26 cellular contexts compared by ENCODE assay signal in the genomic region with DNA sequence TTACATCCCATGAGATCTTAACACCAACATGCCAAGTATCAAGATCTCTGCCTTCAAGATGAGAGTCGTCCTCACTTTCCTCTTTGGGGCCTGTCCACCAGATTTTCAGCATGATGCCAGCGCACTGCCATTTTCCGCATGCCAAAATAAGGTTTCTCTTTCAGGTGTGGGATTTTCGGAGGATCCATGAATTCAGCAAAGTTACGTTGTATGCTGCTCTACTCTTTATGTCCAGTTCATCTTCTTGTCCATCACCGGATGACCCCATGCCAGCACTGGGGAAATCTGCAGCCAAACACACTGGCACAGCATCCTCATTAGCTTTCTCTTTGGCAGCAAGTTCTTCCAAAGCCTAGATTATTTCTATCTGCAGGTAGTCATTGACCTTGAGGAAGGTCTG. TPM values are rescaled to one million over a fixed set of nuclear protein-coding genes. Genes with fewer than 3 reads are reported as not detected.
DNase-seq lines count a peak whose midpoint lies in the region; ATAC-seq, FAIRE-seq and TF ChIP-seq lines count a peak whose summit lies in the region.
"Had no signal": no experiment of that assay in that cellular context is flagged by ENCODE, and none has a peak within 500 bp of the region (broad histone marks: within the 10 kb centered on the region; RNA-seq: fewer than 3 reads in every experiment).

No MANE protein-coding gene starts in this region.

- H3K36me3 Mint-ChIP-seq in activated CD4-positive, alpha-beta memory T cell treated with anti-CD3 and anti-CD28 coated beads, Interleukin-2, amount 10 ng/mL, durations not matched to agents 7 days and 5 days (ENCODE audit: low read depth) = peaks cover 3% of the 10 kb centered on the region
- no peaks in the 10 kb centered on the region for H3K36me3 Mint-ChIP-seq in activated CD4-positive, alpha-beta memory T cell treated with anti-CD3 and anti-CD28 coated beads for 36 hours
- no peaks in the 10 kb centered on the region for H3K36me3 Mint-ChIP-seq in IgD-negative memory B cell
- peaks cover 13 to 19% of the 10 kb centered on the region in 2 donors for H3K36me3 Mint-ChIP-seq in stimulated activated naive B cell treated with anti-CD40 and anti-IgM and Interleukin-4, amounts not matched to agents 10 μg/mL and 1 μg/mL and 100 μg/mL, for 72 hours

- no peaks in the 10 kb centered on the region for H3K79me1 ChIP-seq in neuronal stem cell (ENCODE audit: low read depth, low read length)

- WGBS in GM12878 (ENCODE audit: insufficient coverage, insufficient replicate concordance, low lambda C conversion rate, missing lambda C conversion rate) = 49% methylated on average over 6 of the region's 6 CpGs
- WGBS in aorta, 2 donors = 80 to 87% methylated on average over 6 of the region's 6 CpGs
- no CpG with 5 or more reads among the region's 6 CpGs for WGBS in neuronal stem cell (ENCODE audit: extremely low coverage in 2 of 2, insufficient read length in 2 of 2, insufficient replicate concordance in 1 of 2), 2 donors

- H3K4me3 ChIP-seq in GM12878 = peak overlapping the region; percentile 4; the same call in 1 of the 2 replicates
- H3K4me3 ChIP-seq in aorta (ENCODE audit: low read length in 2 of 2) = no peak overlapping the region
- no peak overlapping the region for H3K4me3 ChIP-seq in neuronal stem cell (ENCODE audit: low read length in 2 of 2)
- H3K4me3 ChIP-seq: GM23338, HAP-1, K562 had no signal

- no peak overlapping the region for H3K23ac ChIP-seq in neuronal stem cell (ENCODE audit: low read depth, low read length, poor library complexity)

- CTCF ChIA-PET in activated CD4-positive, alpha-beta memory T cell treated with anti-CD3 and anti-CD28 coated beads, Interleukin-2, amount 10 ng/mL, durations not matched to agents 7 days and 5 days (lab: Charles Lee) = interaction anchor here (2.1 kb wide), 1 partner anchor 14 kb away, joined by 6 read pairs; no protein-coding TSS in a partner anchor
- CTCF ChIA-PET in activated CD4-positive, alpha-beta memory T cell treated with anti-CD3 and anti-CD28 coated beads for 36 hours (lab: Charles Lee) = no interaction called here
- CTCF ChIA-PET in GM12878 (lab: Yijun Ruan, JAX) = interaction anchor here (3.7 to 5.7 kb wide), 2 partner anchors 14 to 75 kb away, joined by 16 to 69 read pairs; no protein-coding TSS in a partner anchor

- no peak overlapping the region for H3K4ac ChIP-seq in neuronal stem cell (ENCODE audit: low read length)

- SMC1A ChIA-PET in GM12878 (lab: Charles Lee; ENCODE audit: uncharacterized antibody, unreplicated experiment) = interaction anchor here (1.1 to 5.8 kb wide), 7 partner anchors 14 to 198 kb away, joined by 3 to 60 read pairs (median 5); no protein-coding TSS in a partner anchor

- in situ Hi-C loops in GM12878 (cut with MboI) = no loop called here

- no peaks in the 10 kb centered on the region for H3K9me3 ChIP-seq in GM12878 (replicated peaks; ENCODE audit: control insufficient read depth, insufficient read depth, low read length)
- H3K9me3 ChIP-seq in aorta (ENCODE audit: control insufficient read depth, low read length) = no peaks in the 10 kb centered on the region
- H3K9me3 ChIP-seq in neuronal stem cell (replicated peaks in 1 of 2; ENCODE audit: control insufficient read depth in 2 of 2, insufficient read depth in 1 of 2, low read depth in 1 of 2, low read length in 2 of 2) = peaks cover 3 to 9% of the 10 kb centered on the region in 2 donors
- H3K9me3 ChIP-seq: HAP-1 had no signal

- peaks cover 34% of the 10 kb centered on the region for H3K27me3 Mint-ChIP-seq in activated CD4-positive, alpha-beta memory T cell treated with anti-CD3 and anti-CD28 coated beads, Interleukin-2, amount 10 ng/mL, durations not matched to agents 7 days and 5 days
- peaks cover 30% of the 10 kb centered on the region for H3K27me3 Mint-ChIP-seq in activated CD4-positive, alpha-beta memory T cell treated with anti-CD3 and anti-CD28 coated beads for 36 hours
- no peaks in the 10 kb centered on the region for H3K27me3 Mint-ChIP-seq in IgD-negative memory B cell
- no peaks in the 10 kb centered on the region for H3K27me3 Mint-ChIP-seq in stimulated activated naive B cell treated with anti-CD40 and anti-IgM and Interleukin-4, amounts not matched to agents 10 μg/mL and 1 μg/mL and 100 μg/mL, for 72 hours
- H3K27me3 Mint-ChIP-seq: B cell had no signal

- H2BK15ac ChIP-seq in neuronal stem cell (ENCODE audit: low read length) = no peak overlapping the region

- no peak overlapping the region for H3K14ac ChIP-seq in neuronal stem cell (ENCODE audit: low read length)

- no peak for TF ChIP-seq CTCF in GM12878 (IDR thresholded peaks at IDR 0.05 in 2 of 3, conservative IDR thresholded peaks at IDR 0.05 in 1 of 3; ENCODE audit: control insufficient read depth in 2 of 3, extremely low read depth in 1 of 3, insufficient read depth in 1 of 3, low read depth in 3 of 3, low read length in 3 of 3)

- peak overlapping the region; percentile 85 for H3K4me2 ChIP-seq in GM12878 (ENCODE audit: control insufficient read depth, insufficient read depth)
- H3K4me2 ChIP-seq in neuronal stem cell (ENCODE audit: insufficient read depth, low read length, poor library complexity, severe bottlenecking) = no peak overlapping the region
- H3K4me2 ChIP-seq: GM23338 had no signal

- H2BK12ac ChIP-seq in neuronal stem cell (ENCODE audit: low read length) = no peak overlapping the region

- H4K20me1 ChIP-seq in GM12878 (ENCODE audit: control insufficient read depth, insufficient read depth) = no peaks in the 10 kb centered on the region

- no peak overlapping the region for H2BK5ac ChIP-seq in neuronal stem cell (ENCODE audit: low read length)

- no peak for TF ChIP-seq RAD21 in GM12878 (IDR thresholded peaks at IDR 0.05; ENCODE audit: insufficient read depth, low read depth, low read length)

- H3K79me2 ChIP-seq in GM12878 (ENCODE audit: control insufficient read depth, insufficient read depth, low read length) = peaks cover 28% of the 10 kb centered on the region

- peaks cover 16% of the 10 kb centered on the region for H3K4me1 Mint-ChIP-seq in activated CD4-positive, alpha-beta memory T cell treated with anti-CD3 and anti-CD28 coated beads, Interleukin-2, amount 10 ng/mL, durations not matched to agents 7 days and 5 days
- peaks cover 18% of the 10 kb centered on the region for H3K4me1 Mint-ChIP-seq in activated CD4-positive, alpha-beta memory T cell treated with anti-CD3 and anti-CD28 coated beads for 36 hours (ENCODE audit: low read depth)
- H3K4me1 Mint-ChIP-seq in IgD-negative memory B cell = peaks cover 32 to 42% (median 36%) of the 10 kb centered on the region in 3 donors
- peaks cover 22 to 41% of the 10 kb centered on the region in 2 donors for H3K4me1 Mint-ChIP-seq in stimulated activated naive B cell treated with anti-CD40 and anti-IgM and Interleukin-4, amounts not matched to agents 10 μg/mL and 1 μg/mL and 100 μg/mL, for 72 hours

- POLR2A ChIA-PET in activated CD4-positive, alpha-beta memory T cell treated with anti-CD3 and anti-CD28 coated beads, Interleukin-2, amount 10 ng/mL, durations not matched to agents 7 days and 5 days (lab: Charles Lee) = interaction anchor here (5.9 kb wide), 1 partner anchor 13 kb away, joined by 31 read pairs; no protein-coding TSS in a partner anchor
- POLR2A ChIA-PET in activated CD4-positive, alpha-beta memory T cell treated with anti-CD3 and anti-CD28 coated beads for 36 hours (lab: Charles Lee) = interaction anchor here (4.2 kb wide), 1 partner anchor 13 kb away, joined by 19 read pairs; no protein-coding TSS in a partner anchor
- POLR2A ChIA-PET in GM12878 (lab: Charles Lee) = interaction anchor here (0.6 to 5.3 kb wide), 8 partner anchors 10 to 769 kb away, joined by 3 to 99 read pairs (median 8); no protein-coding TSS in a partner anchor

- H3K36me3 ChIP-seq in GM12878 (ENCODE audit: control insufficient read depth in 2 of 2, insufficient read depth in 2 of 2, low read length in 1 of 2) (no peaks in the 10 kb centered on the region), aorta (ENCODE audit: control insufficient read depth in 1 of 2, insufficient read depth in 2 of 2, low read length in 1 of 2) (no peaks in the 10 kb centered on the region), neuronal stem cell (replicated peaks in 1 of 2; ENCODE audit: control insufficient read depth in 2 of 2, insufficient read depth in 2 of 2, low read length in 2 of 2) (no peaks in the 10 kb centered on the region)
- H3K36me3 ChIP-seq: HAP-1 had no signal

- no peak overlapping the region for H2AK5ac ChIP-seq in neuronal stem cell (ENCODE audit: low read depth, low read length)

- RAD21 ChIA-PET in GM12878 (lab: Charles Lee; ENCODE audit: unreplicated experiment) = interaction anchor here (1.0 to 5.8 kb wide), 8 partner anchors 9 to 231 kb away, joined by 3 to 96 read pairs (median 10); no protein-coding TSS in a partner anchor

- H3K9me3 Mint-ChIP-seq in activated CD4-positive, alpha-beta memory T cell treated with anti-CD3 and anti-CD28 coated beads, Interleukin-2, amount 10 ng/mL, durations not matched to agents 7 days and 5 days = no peaks in the 10 kb centered on the region
- no peaks in the 10 kb centered on the region for H3K9me3 Mint-ChIP-seq in activated CD4-positive, alpha-beta memory T cell treated with anti-CD3 and anti-CD28 coated beads for 36 hours
- H3K9me3 Mint-ChIP-seq in IgD-negative memory B cell = peaks cover 0 to 2% (median 0%) of the 10 kb centered on the region in 3 donors
- H3K9me3 Mint-ChIP-seq in stimulated activated naive B cell treated with anti-CD40 and anti-IgM and Interleukin-4, amounts not matched to agents 10 μg/mL and 1 μg/mL and 100 μg/mL, for 72 hours = no peaks in the 10 kb centered on the region
- H3K9me3 Mint-ChIP-seq: GM23338 had no signal

- H3K4me3 Mint-ChIP-seq in activated CD4-positive, alpha-beta memory T cell treated with anti-CD3 and anti-CD28 coated beads, Interleukin-2, amount 10 ng/mL, durations not matched to agents 7 days and 5 days = no peak overlapping the region
- no peak overlapping the region for H3K4me3 Mint-ChIP-seq in activated CD4-positive, alpha-beta memory T cell treated with anti-CD3 and anti-CD28 coated beads for 36 hours
- H3K4me3 Mint-ChIP-seq in IgD-negative memory B cell = peak overlapping the region in 1 of 4 donors; percentile 57
- H3K4me3 Mint-ChIP-seq in stimulated activated naive B cell treated with anti-CD40 and anti-IgM and Interleukin-4, amounts not matched to agents 10 μg/mL and 1 μg/mL and 100 μg/mL, for 72 hours = no peak overlapping the region
- H3K4me3 Mint-ChIP-seq: GM23338 had no signal

- H3K4me1 ChIP-seq in GM12878 (ENCODE audit: control insufficient read depth, insufficient read depth, low read length) (peaks cover 16% of the 10 kb centered on the region), aorta (ENCODE audit: control insufficient read depth in 1 of 2, insufficient read depth in 2 of 2, low read length in 2 of 2) (peaks cover 3 to 4% of the 10 kb centered on the region in 2 donors), neuronal stem cell (ENCODE audit: control insufficient read depth in 2 of 2, insufficient read depth in 1 of 2, low read depth in 1 of 2, low read length in 2 of 2) (peaks cover 0 to 1% of the 10 kb centered on the region in 2 donors)

- H2AFZ ChIP-seq in GM12878 (ENCODE audit: control insufficient read depth, low read depth, low read length) (no peak overlapping the region), neuronal stem cell (ENCODE audit: low read length) (no peak overlapping the region)
- H2AFZ ChIP-seq: GM23338 had no signal

- peak; percentile 9 for DNase-seq in activated CD4-positive, alpha-beta memory T cell treated with anti-CD3 and anti-CD28 coated beads, Interleukin-2, amount 10 ng/mL, durations not matched to agents 7 days and 5 days
- no peak for DNase-seq in activated CD4-positive, alpha-beta memory T cell treated with anti-CD3 and anti-CD28 coated beads for 36 hours
- no peak for DNase-seq in GM12878 (ENCODE audit: low read depth, low spot score)
- DNase-seq in aorta = no peak
- DNase-seq in neuronal stem cell (ENCODE audit: low spot score) = no peak
- no peak for DNase-seq in stimulated activated naive B cell treated with anti-CD40 and anti-IgM and Interleukin-4, amounts not matched to agents 10 μg/mL and 1 μg/mL and 100 μg/mL, for 72 hours
- DNase-seq: CD8-positive, alpha-beta memory T cell; DMS 273 treated with DMSO at 0.1 percent for 48 hours; DND-41; NCI-H1105 treated with DMSO at 0.1 percent for 48 hours; NCI-H146; NCI-H2029; NCI-H446; NCI-H524 treated with DMSO at 0.1 percent for 48 hours; NCI-H774; PC-3 had no signal

- no peaks in the 10 kb centered on the region for H3K27me3 ChIP-seq in GM12878 (replicated peaks in 1 of 2; ENCODE audit: control insufficient read depth in 2 of 2, insufficient read depth in 2 of 2, low read length in 1 of 2)
- H3K27me3 ChIP-seq in aorta (ENCODE audit: control insufficient read depth in 1 of 2, insufficient read depth in 2 of 2, low read length in 1 of 2) = no peaks in the 10 kb centered on the region
- no peaks in the 10 kb centered on the region for H3K27me3 ChIP-seq in neuronal stem cell (ENCODE audit: control insufficient read depth in 3 of 3, insufficient read depth in 3 of 3, low read depth in 1 of 3, low read length in 3 of 3)

- no peak overlapping the region for H4K91ac ChIP-seq in neuronal stem cell (ENCODE audit: low read depth, low read length, poor library complexity)

- no peak overlapping the region for H4K8ac ChIP-seq in neuronal stem cell (ENCODE audit: low read depth, low read length)

- BruUV-seq in GM12878 (replicated peaks; lab: Mats Ljungman, UMichigan) = no TSS peak

- no peak overlapping the region for H2BK120ac ChIP-seq in neuronal stem cell (ENCODE audit: low read depth, low read length)

- TF ChIP-seq POLR2A in GM12878 (IDR thresholded peaks at IDR 0.05; ENCODE audit: low read depth, low read length) = no peak

- H3K9ac ChIP-seq in GM12878 (ENCODE audit: control insufficient read depth, insufficient read depth, low read length) (no peak overlapping the region), neuronal stem cell (ENCODE audit: low read depth, low read length, poor library complexity) (no peak overlapping the region)

- intact Hi-C loops in activated CD4-positive, alpha-beta memory T cell treated with anti-CD3 and anti-CD28 coated beads for 36 hours (cut with micrococcal nuclease) = loop anchor here (10.0 kb wide), 1 partner anchor 302 kb away; the partner anchor contains the start of gene KCNG3
- intact Hi-C loops in GM12878 (cut with micrococcal nuclease; ENCODE audit: unreplicated experiment) = loop anchor here (10.0 kb wide), 2 partner anchors 302 to 432 kb away; partner anchors contain the start of genes COX7A2L and KCNG3
- intact Hi-C loops in aorta (cut with DNase I) = no loop called here

- no peak for FAIRE-seq in GM12878 (lab: Jason Lieb, UNC)
- FAIRE-seq: K562 had no signal

- H3K27ac ChIP-seq in GM12878 (ENCODE audit: control insufficient read depth, insufficient read depth) (peak overlapping the region; percentile 99), aorta (ENCODE audit: low read depth in 1 of 2, low read length in 2 of 2) (peak overlapping the region; percentile 46 to 52), neuronal stem cell (replicated peaks; ENCODE audit: low read length) (no peak overlapping the region)
- H3K27ac ChIP-seq: 22Rv1, C4-2B had no signal

- no peak for ATAC-seq in GM12878
- ATAC-seq in aorta (ENCODE audit: low FRiP score) = no peak
- no peak for ATAC-seq in stimulated activated naive B cell treated with anti-CD40 and anti-IgM and Interleukin-4, amounts not matched to agents 10 μg/mL and 1 μg/mL and 100 μg/mL, for 72 hours (replicated peaks)
- ATAC-seq: GM23338, K562, PC-3, SK-N-SH treated with all-trans-retinoic acid at 6 μM for 48 hours had no signal

- no peak overlapping the region for H3K18ac ChIP-seq in neuronal stem cell (ENCODE audit: low read length)

- no peak for TF ChIP-seq EP300 in GM12878 (IDR thresholded peaks at IDR 0.05; ENCODE audit: borderline replicate concordance in 1 of 2, control insufficient read depth in 1 of 2, low read depth in 2 of 2, low read length in 2 of 2)

- H3K27ac Mint-ChIP-seq in activated CD4-positive, alpha-beta memory T cell treated with anti-CD3 and anti-CD28 coated beads, Interleukin-2, amount 10 ng/mL, durations not matched to agents 7 days and 5 days = no peak overlapping the region
- no peak overlapping the region for H3K27ac Mint-ChIP-seq in activated CD4-positive, alpha-beta memory T cell treated with anti-CD3 and anti-CD28 coated beads for 36 hours
- peak overlapping the region in 2 of 3 donors; percentile 72 to 89 for H3K27ac Mint-ChIP-seq in IgD-negative memory B cell
- no peak overlapping the region for H3K27ac Mint-ChIP-seq in stimulated activated naive B cell treated with anti-CD40 and anti-IgM and Interleukin-4, amounts not matched to agents 10 μg/mL and 1 μg/mL and 100 μg/mL, for 72 hours
- H3K27ac Mint-ChIP-seq: GM23338 had no signal

RNA-seq across cellular contexts. Expression of gene HAAO, which starts 4.9 kb away (rescaled TPM):
- total RNA-seq in activated CD4-positive, alpha-beta memory T cell treated with anti-CD3 and anti-CD28 coated beads, Interleukin-2, amount 10 ng/mL, durations not matched to agents 7 days and 5 days = under 1 TPM; 0.18 to 0.28 TPM
- under 1 TPM in 1 of 2 experiments, not detected in 1; 0.17 TPM for total RNA-seq in activated CD4-positive, alpha-beta memory T cell treated with anti-CD3 and anti-CD28 coated beads for 36 hours
- polyA plus RNA-seq in IgD-negative memory B cell = 5.7 TPM
- total RNA-seq in GM12878 (2013; cell fraction: nucleolus; rRNA removed) = 37.5 and 48.1 TPM in 2 replicates
- 25.7 and 25.9 TPM in 2 replicates for total RNA-seq in GM12878 (2014; rRNA removed)
- 21.5 and 21.6 TPM in 2 replicates for total RNA-seq in GM12878 (2014; rRNA removed; fragmentation: Illumina TruSeq; extraction: Trizol)
- total RNA-seq in GM12878 (2021) = 41.6 and 49.5 TPM in 2 replicates
- polyA plus RNA-seq in GM12878 (2011; ENCODE audit: low read depth) = 14.7 TPM
- polyA plus RNA-seq in GM12878 (2011; rRNA removed) = 17.0 and 29.2 TPM in 2 replicates
- polyA plus RNA-seq in GM12878 (2011; cell fraction: cytosol; rRNA removed) = 39.3 and 56.1 TPM in 2 replicates
- polyA plus RNA-seq in GM12878 (2011; cell fraction: nucleus; rRNA removed) = 72.4 and 75.6 TPM in 2 replicates
- polyA plus RNA-seq in GM12878 (2012) = 23.2 and 34.1 TPM in 2 replicates
- polyA plus RNA-seq in GM12878 (2014; fragmentation: Illumina TruSeq; extraction: Trizol) = 6.9 and 19.1 TPM in 2 replicates
- 1 to 10 TPM; 4.3 to 6.9 TPM for polyA plus RNA-seq in GM12878 (2014; fragmentation: Nextera tagmentation; extraction: Ambion mirVana)
- polyA plus RNA-seq in GM12878 (2014; rRNA removed) = 28.0 and 31.9 TPM in 2 replicates
- polyA plus RNA-seq in GM12878 (2016; fragmentation: Nextera tagmentation; extraction: Ambion mirVana) = 10 to 100 TPM; 54.7 to 58.7 TPM
- polyA minus RNA-seq in GM12878 (2011; rRNA and poly(A)+ RNA removed) = 17.6 and 31.9 TPM in 2 replicates
- 10.0 and 11.2 TPM in 2 replicates for polyA minus RNA-seq in GM12878 (2011; cell fraction: cytosol; rRNA and poly(A)+ RNA removed)
- polyA minus RNA-seq in GM12878 (2011; cell fraction: nucleus; rRNA and poly(A)+ RNA removed) = 16.3 and 33.4 TPM in 2 replicates
- 10 to 100 TPM; 22.0 to 29.1 TPM for total RNA-seq in aorta
- 10 to 100 TPM; 33.4 to 54.5 TPM for polyA plus RNA-seq in aorta
- polyA plus RNA-seq in neuronal stem cell (2013, experiment 1 of 2) = 2.1 TPM
- 2.5 TPM for polyA plus RNA-seq in neuronal stem cell (2013, experiment 2 of 2)
- total RNA-seq: K562, LHCN-M2, MCF 10A, PC-3 had no signal
- polyA plus RNA-seq: CD8-positive, alpha-beta memory T cell; K562 had no signal

RNA-seq across cellular contexts. Expression of gene OXER1, which starts 33.3 kb away (rescaled TPM):
- not detected for total RNA-seq in activated CD4-positive, alpha-beta memory T cell treated with anti-CD3 and anti-CD28 coated beads, Interleukin-2, amount 10 ng/mL, durations not matched to agents 7 days and 5 days
- total RNA-seq in activated CD4-positive, alpha-beta memory T cell treated with anti-CD3 and anti-CD28 coated beads for 36 hours = not detected
- polyA plus RNA-seq in IgD-negative memory B cell (0.63 TPM), GM12878 (2011; rRNA removed) (1.4 and 3.8 TPM in 2 replicates), GM12878 (2014; fragmentation: Illumina TruSeq; extraction: Trizol) (0.51 and 2.0 TPM in 2 replicates), GM12878 (2014; fragmentation: Nextera tagmentation; extraction: Ambion mirVana) (under 1 TPM; 0.11 to 0.13 TPM), GM12878 (2014; rRNA removed) (6.1 and 6.6 TPM in 2 replicates), GM12878 (2016; fragmentation: Nextera tagmentation; extraction: Ambion mirVana) (1 to 10 TPM; 5.3 to 8.6 TPM), aorta (1 to 10 TPM; 3.0 to 6.2 TPM)
- 4.2 and 6.5 TPM in 2 replicates for total RNA-seq in GM12878 (2013; cell fraction: nucleolus; rRNA removed)
- total RNA-seq in GM12878 (2014; rRNA removed) (2.5 and 2.9 TPM in 2 replicates), GM12878 (2014; rRNA removed; fragmentation: Illumina TruSeq; extraction: Trizol) (1.6 and 2.0 TPM in 2 replicates), GM12878 (2021) (6.6 and 7.6 TPM in 2 replicates), aorta (1 to 10 TPM; 2.2 to 4.2 TPM)
- 3.2 TPM for polyA plus RNA-seq in GM12878 (2011; ENCODE audit: low read depth)
- 4.1 and 6.7 TPM in 2 replicates for polyA plus RNA-seq in GM12878 (2011; cell fraction: cytosol; rRNA removed)
- 22.8 and 24.8 TPM in 2 replicates for polyA plus RNA-seq in GM12878 (2011; cell fraction: nucleus; rRNA removed)
- polyA plus RNA-seq in GM12878 (2012) = 4.7 and 6.5 TPM in 2 replicates
- 3.1 and 6.3 TPM in 2 replicates for polyA minus RNA-seq in GM12878 (2011; rRNA and poly(A)+ RNA removed)
- polyA minus RNA-seq in GM12878 (2011; cell fraction: cytosol; rRNA and poly(A)+ RNA removed) = 1.3 and 2.5 TPM in 2 replicates
- 3.4 and 6.2 TPM in 2 replicates for polyA minus RNA-seq in GM12878 (2011; cell fraction: nucleus; rRNA and poly(A)+ RNA removed)
- 1.2 TPM for polyA plus RNA-seq in neuronal stem cell (2013, experiment 1 of 2)
- 0.97 TPM for polyA plus RNA-seq in neuronal stem cell (2013, experiment 2 of 2)
- total RNA-seq: K562, MCF 10A, PC-3 had no signal
- polyA plus RNA-seq: K562 had no signal

Comparison
In these comparisons a context has a peak if more than half of its experiments do, and no peak if none do; other contexts are left out.
1. H3K27ac Mint-ChIP-seq: peak in IgD-negative memory B cell (2 of 3); none in activated CD4-positive, alpha-beta memory T cell treated with anti-CD3 and anti-CD28 coated beads, Interleukin-2, amount 10 ng/mL, durations not matched to agents 7 days and 5 days (single experiment), activated CD4-positive, alpha-beta memory T cell treated with anti-CD3 and anti-CD28 coated beads for 36 hours (single experiment) and stimulated activated naive B cell treated with anti-CD40 and anti-IgM and Interleukin-4, amounts not matched to agents 10 μg/mL and 1 μg/mL and 100 μg/mL, for 72 hours (single experiment).
2. RNA of gene HAAO, which starts 4.9 kb away (total RNA-seq): 22.0 to 29.1 TPM in aorta and 21.5 to 49.5 TPM in GM12878; 0.18 to 0.28 TPM in activated CD4-positive, alpha-beta memory T cell treated with anti-CD3 and anti-CD28 coated beads, Interleukin-2, amount 10 ng/mL, durations not matched to agents 7 days and 5 days and 0.17 TPM in activated CD4-positive, alpha-beta memory T cell treated with anti-CD3 and anti-CD28 coated beads for 36 hours; every median in the first group is over 10 times any median in the second.
3. intact Hi-C loops: an anchor here in activated CD4-positive, alpha-beta memory T cell treated with anti-CD3 and anti-CD28 coated beads for 36 hours (10.0 kb wide) and GM12878 (10.0 kb wide); none called in aorta.